In the genomic region with DNA sequence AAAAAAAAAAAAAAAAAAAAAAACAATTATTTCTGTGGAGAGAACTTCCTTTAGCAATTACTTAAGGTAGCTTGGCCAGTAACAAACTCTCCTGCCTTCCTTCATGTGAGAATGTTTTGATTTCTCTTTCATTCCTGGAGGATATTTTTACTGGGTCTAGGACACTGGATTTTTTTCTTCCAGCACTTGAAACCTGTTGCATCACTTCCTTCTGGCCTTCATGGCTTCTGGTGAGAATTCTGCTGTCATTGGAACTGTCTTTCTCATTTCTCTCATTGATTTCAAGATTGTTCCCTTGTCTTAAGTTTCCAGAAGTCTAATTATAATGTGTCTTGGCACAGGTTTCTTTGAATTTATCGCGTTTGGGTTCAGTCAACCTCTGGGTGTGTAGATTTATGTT, we compare ENCODE assay signal across 26 cellular contexts. TPM values are rescaled to one million over a fixed set of nuclear protein-coding genes. Genes with fewer than 3 reads are reported as not detected.
DNase-seq lines count a peak whose midpoint lies in the region; TF ChIP-seq lines count a peak whose summit lies in the region.
"Had no signal": no experiment of that assay in that cellular context is flagged by ENCODE, and none has a peak within 500 bp of the region (broad histone marks: within the 10 kb centered on the region; RNA-seq: fewer than 3 reads in every experiment).

No MANE protein-coding gene starts in this region.

- H3K27me3 Mint-ChIP-seq in chondrocyte (ENCODE audit: low read depth) (no peaks in the 10 kb centered on the region), osteocyte (ENCODE audit: unreplicated experiment) (no peaks in the 10 kb centered on the region)

- H3K9me3 Mint-ChIP-seq in chondrocyte (ENCODE audit: low read depth), result no peaks in the 10 kb centered on the region
- H3K9me3 Mint-ChIP-seq in osteocyte (ENCODE audit: unreplicated experiment), result no peaks in the 10 kb centered on the region
- H3K9me3 Mint-ChIP-seq: activated CD4-positive, alpha-beta T cell treated with anti-CD3 and anti-CD28 coated beads, Interleukin-2, amount 10 ng/mL, durations not matched to agents 7 days and 5 days; activated naive CD4-positive, alpha-beta T cell treated with anti-CD3 and anti-CD28 coated beads, Interleukin-2, amount 50 U/mL, for 72 hours; effector memory CD8-positive, alpha-beta T cell; stimulated activated effector memory CD8-positive, alpha-beta T cell treated with anti-CD3 and anti-CD28 coated beads, Interleukin-12 subunit alpha, Interleukin-12 subunit beta, amount 100 ng/mL, for 72 hours had no signal

- DNase-seq in GM03348 (ENCODE audit: low spot score) (peak; percentile 46), MV-4-11 (lab: John Stamatoyannopoulos, UW) (peak; percentile 57), chondrocyte (ENCODE audit: low spot score) (no peak), osteocyte (ENCODE audit: extremely low spot score, unreplicated experiment) (no peak), WERI-Rb-1 (no peak), DMS114 treated with DMSO at 0.1 percent for 48 hours (lab: John Stamatoyannopoulos, UW; ENCODE audit: unreplicated experiment) (no peak)
- no peak for DNase-seq in NK-92 treated with Interleukin-12 subunit alpha and Interleukin-12 subunit beta, amount 100 ng/mL, for 24 hours (lab: John Stamatoyannopoulos, UW)
- DNase-seq: activated CD4-positive, alpha-beta T cell treated with anti-CD3 and anti-CD28 coated beads, Interleukin-2, amount 10 ng/mL, durations not matched to agents 7 days and 5 days; activated CD8-positive, alpha-beta memory T cell treated with anti-CD3 and anti-CD28 coated beads, Interleukin-2, amount 10 ng/mL, durations not matched to agents 7 days and 5 days; body of pancreas; DND-41; effector memory CD8-positive, alpha-beta T cell; NCI-H1092; NCI-H2029 treated with DMSO at 0.1 percent for 48 hours; NCI-H226; NCI-H82; Peyer's patch; stimulated activated CD4-positive, alpha-beta T cell treated with anti-CD3 and anti-CD28 coated beads, Interleukin-1b, Interleukin-23, amount 100 ng/mL, for 48 hours; T-helper 17 cell had no signal

- H3K27ac Mint-ChIP-seq in chondrocyte (ENCODE audit: unreplicated experiment) (peak overlapping the region; percentile 96), osteocyte (ENCODE audit: unreplicated experiment) (peak overlapping the region; percentile 93)
- H3K27ac Mint-ChIP-seq: activated CD4-positive, alpha-beta T cell treated with anti-CD3 and anti-CD28 coated beads, Interleukin-2, amount 10 ng/mL, durations not matched to agents 7 days and 5 days; activated CD8-positive, alpha-beta memory T cell treated with anti-CD3 and anti-CD28 coated beads, Interleukin-2, amount 10 ng/mL, durations not matched to agents 7 days and 5 days; activated naive CD4-positive, alpha-beta T cell treated with anti-CD3 and anti-CD28 coated beads, Interleukin-2, amount 50 U/mL, for 72 hours; effector memory CD8-positive, alpha-beta T cell; stimulated activated effector memory CD8-positive, alpha-beta T cell treated with anti-CD3 and anti-CD28 coated beads, Interleukin-12 subunit alpha, Interleukin-12 subunit beta, amount 100 ng/mL, for 72 hours; T-helper 17 cell had no signal

- H3K9me3 ChIP-seq in WERI-Rb-1 (ENCODE audit: severe bottlenecking), result no peaks in the 10 kb centered on the region
- H3K9me3 ChIP-seq: body of pancreas, esophagus muscularis mucosa, HAP-1, Peyer's patch, suprapubic skin had no signal

- no peak overlapping the region for H3K27ac ChIP-seq in WERI-Rb-1
- H3K27ac ChIP-seq: body of pancreas, esophagus muscularis mucosa, Peyer's patch, skin epidermis, suprapubic skin had no signal

- H3K36me3 Mint-ChIP-seq in chondrocyte (ENCODE audit: low read depth), result no peaks in the 10 kb centered on the region
- H3K36me3 Mint-ChIP-seq in osteocyte (ENCODE audit: unreplicated experiment), result peaks cover 2% of the 10 kb centered on the region
- H3K36me3 Mint-ChIP-seq: activated CD8-positive, alpha-beta memory T cell treated with anti-CD3 and anti-CD28 coated beads, Interleukin-2, amount 10 ng/mL, durations not matched to agents 7 days and 5 days; activated naive CD4-positive, alpha-beta T cell treated with anti-CD3 and anti-CD28 coated beads, Interleukin-2, amount 50 U/mL, for 72 hours; stimulated activated effector memory CD8-positive, alpha-beta T cell treated with anti-CD3 and anti-CD28 coated beads, Interleukin-12 subunit alpha, Interleukin-12 subunit beta, amount 100 ng/mL, for 72 hours had no signal

- peaks cover 15% of the 10 kb centered on the region for H3K4me1 Mint-ChIP-seq in chondrocyte (ENCODE audit: low read depth)
- H3K4me1 Mint-ChIP-seq in osteocyte (ENCODE audit: unreplicated experiment), result peaks cover 14% of the 10 kb centered on the region

- TF ChIP-seq CTCF in chondrocyte (IDR thresholded peaks at IDR 0.05) (no peak), osteocyte (IDR thresholded peaks at IDR 0.05) (no peak), WERI-Rb-1 (IDR thresholded peaks at IDR 0.05; ENCODE audit: low read depth, low read length) (no peak)

- no peaks in the 10 kb centered on the region for H3K27me3 ChIP-seq in WERI-Rb-1 (ENCODE audit: insufficient read depth, low read depth, severe bottlenecking)
- H3K27me3 ChIP-seq: body of pancreas, Peyer's patch, suprapubic skin had no signal

- no peaks in the 10 kb centered on the region for H3K36me3 ChIP-seq in WERI-Rb-1
- H3K36me3 ChIP-seq: esophagus muscularis mucosa, HAP-1, Peyer's patch, suprapubic skin had no signal

- no peak overlapping the region for H3K4me3 Mint-ChIP-seq in chondrocyte (ENCODE audit: unreplicated experiment)
- H3K4me3 Mint-ChIP-seq in osteocyte (ENCODE audit: unreplicated experiment), result no peak overlapping the region
- H3K4me3 Mint-ChIP-seq: activated CD4-positive, alpha-beta T cell treated with anti-CD3 and anti-CD28 coated beads, Interleukin-2, amount 10 ng/mL, durations not matched to agents 7 days and 5 days; activated CD8-positive, alpha-beta memory T cell treated with anti-CD3 and anti-CD28 coated beads, Interleukin-2, amount 10 ng/mL, durations not matched to agents 7 days and 5 days; effector memory CD8-positive, alpha-beta T cell; stimulated activated effector memory CD8-positive, alpha-beta T cell treated with anti-CD3 and anti-CD28 coated beads, Interleukin-12 subunit alpha, Interleukin-12 subunit beta, amount 100 ng/mL, for 72 hours; T-helper 17 cell had no signal

- H3K4me3 ChIP-seq in WERI-Rb-1 (ENCODE audit: low read depth, low read length), result no peak overlapping the region
- H3K4me3 ChIP-seq: body of pancreas, esophagus muscularis mucosa, HAP-1, lung, Peyer's patch, skin epidermis, suprapubic skin had no signal

RNA-seq across cellular contexts. Expression of a gene that starts 19.3 kb away (rescaled TPM):
- 3.6 to 7.8 TPM (median 6.3 TPM) in 3 replicates for total RNA-seq in chondrocyte
- total RNA-seq in osteocyte, result 10.0 and 11.7 TPM in 2 replicates

RNA-seq across cellular contexts. Expression of a gene that starts 34.5 kb away (rescaled TPM):
- 23.5 to 28.4 TPM (median 27.1 TPM) in 3 replicates for total RNA-seq in chondrocyte
- 34.3 and 35.6 TPM in 2 replicates for total RNA-seq in osteocyte

Comparison
In these comparisons a context has a peak if more than half of its experiments do, and no peak if none do; other contexts are left out.
1. DNase-seq: peak in GM03348 (single experiment) and MV-4-11 (single experiment); none in chondrocyte (single experiment), osteocyte (single experiment), WERI-Rb-1 (single experiment), DMS114 treated with DMSO at 0.1 percent for 48 hours (single experiment) and NK-92 treated with Interleukin-12 subunit alpha and Interleukin-12 subunit beta, amount 100 ng/mL, for 24 hours (single experiment).